In genomic region chr17:50709053-50709452, GRCh38 we compare ENCODE assay signal across 10 cellular contexts. TPM values are rescaled to one million over a fixed set of nuclear protein-coding genes. Genes with fewer than 3 reads are reported as not detected.
A peak's percentile ranks its signal among the peaks of the same experiment; 100 is the strongest.
DNase-seq lines count a peak whose midpoint lies in the region; ATAC-seq, FAIRE-seq and TF ChIP-seq lines count a peak whose summit lies in the region.
"Not testable (repeated sequence)": the region's sequence is repeated elsewhere in the genome, so short reads cannot be mapped to it uniquely, and the experiment has no call there.
"Had no signal": no experiment of that assay in that cellular context is flagged by ENCODE, and none has a peak within 500 bp of the region (broad histone marks: within the 10 kb centered on the region; RNA-seq: fewer than 3 reads in every experiment).

No MANE protein-coding gene starts in this region.

- not testable (repeated sequence) for H3K23ac ChIP-seq in mesenchymal stem cell (ENCODE audit: low read length in 2 of 2)

- not testable (repeated sequence) for TF ChIP-seq CTCF in WTC11 (IDR thresholded peaks at IDR 0.05); astrocyte (IDR thresholded peaks at IDR 0.05; ENCODE audit: insufficient read depth, low read depth, low read length); esophagus muscularis mucosa (IDR thresholded peaks at IDR 0.05); progenitor cell of endocrine pancreas (IDR thresholded peaks at IDR 0.05; ENCODE audit: unreplicated experiment); thyroid gland (IDR thresholded peaks at IDR 0.05)

- FAIRE-seq in astrocyte (lab: Jason Lieb, UNC): not testable (repeated sequence)

- H3K27ac Mint-ChIP-seq in CD4-positive, alpha-beta memory T cell: peak overlapping the region; percentile 95 to 98 (median 96)
- H3K27ac Mint-ChIP-seq in WTC11 (peak overlapping the region; percentile 20; the same call in 1 of the 2 replicates), astrocyte (ENCODE audit: unreplicated experiment) (peak overlapping the region; percentile 96), progenitor cell of endocrine pancreas (peak overlapping the region; percentile 93)

- intact Hi-C loops in CD4-positive, alpha-beta memory T cell (cut with micrococcal nuclease): loop anchor here (5.0 kb wide), 2 partner anchors 167 to 232 kb away; partner anchors contain the start of gene RSAD1
- intact Hi-C loops in esophagus muscularis mucosa (cut with DNase I): not testable (repeated sequence)
- intact Hi-C loops in thyroid gland (cut with DNase I): loop anchor here (5.0 kb wide), 1 partner anchor 162 kb away; the partner anchor contains the start of gene SPATA20

- not testable (repeated sequence) for H3K27me3 Mint-ChIP-seq in CD4-positive, alpha-beta memory T cell; WTC11 (ENCODE audit: low read depth); astrocyte (ENCODE audit: low read depth, unreplicated experiment); progenitor cell of endocrine pancreas

- peak overlapping the region; percentile 91 for H3K4me2 ChIP-seq in astrocyte (ENCODE audit: low read length)
- H3K4me2 ChIP-seq in mesenchymal stem cell (ENCODE audit: low read length, poor library complexity, severe bottlenecking): peak overlapping the region; percentile 69

- peaks cover 22 to 42% (median 31%) of the 10 kb centered on the region in 4 donors for H3K4me1 Mint-ChIP-seq in CD4-positive, alpha-beta memory T cell
- H3K4me1 Mint-ChIP-seq in WTC11 (peaks cover 29% of the 10 kb centered on the region), astrocyte (ENCODE audit: low read depth, unreplicated experiment) (peaks cover 17% of the 10 kb centered on the region), progenitor cell of endocrine pancreas (ENCODE audit: low read depth) (peaks cover 16% of the 10 kb centered on the region)

- H2BK12ac ChIP-seq in mesenchymal stem cell (ENCODE audit: low read length in 2 of 2): not testable (repeated sequence)

- not testable (repeated sequence) for H3K36me3 ChIP-seq in CD4-positive, alpha-beta memory T cell (ENCODE audit: insufficient read depth, low read length); astrocyte (ENCODE audit: insufficient read depth, low read length); esophagus muscularis mucosa; mesenchymal stem cell (ENCODE audit: control insufficient read depth in 1 of 2, insufficient read depth in 2 of 2, low read depth in 1 of 2, low read length in 2 of 2); thyroid gland
- H3K36me3 ChIP-seq in KOPT-K1 (ENCODE audit: insufficient read depth, low read length): peaks cover 13% of the 10 kb centered on the region

- not testable (repeated sequence) for TF ChIP-seq POLR2A in esophagus muscularis mucosa (IDR thresholded peaks at IDR 0.05; ENCODE audit: low read depth); thyroid gland (IDR thresholded peaks at IDR 0.05)

- not testable (repeated sequence) for H3K36me3 Mint-ChIP-seq in CD4-positive, alpha-beta memory T cell; WTC11; astrocyte (ENCODE audit: low read depth, unreplicated experiment); progenitor cell of endocrine pancreas (ENCODE audit: insufficient read depth)

- not testable (repeated sequence) for H2BK120ac ChIP-seq in mesenchymal stem cell (ENCODE audit: low read depth, low read length)

- DNase-seq in CD4-positive, alpha-beta memory T cell; WTC11 (ENCODE audit: low spot score); astrocyte (ENCODE audit: low read depth); esophagus muscularis mucosa (ENCODE audit: extremely low spot score); mesenchymal stem cell; progenitor cell of endocrine pancreas (ENCODE audit: low spot score, unreplicated experiment); thyroid gland: not testable (repeated sequence)

- H3K4me1 ChIP-seq in CD4-positive, alpha-beta memory T cell (ENCODE audit: insufficient read depth, low read length): peaks cover 39% of the 10 kb centered on the region
- H3K4me1 ChIP-seq in astrocyte (ENCODE audit: insufficient read depth, low read length): peaks cover 13% of the 10 kb centered on the region
- peaks cover 25 to 54% (median 43%) of the 10 kb centered on the region in 4 donors for H3K4me1 ChIP-seq in esophagus muscularis mucosa
- peaks cover 11% of the 10 kb centered on the region for H3K4me1 ChIP-seq in mesenchymal stem cell (ENCODE audit: control insufficient read depth, insufficient read depth, low read depth, low read length)
- H3K4me1 ChIP-seq in thyroid gland: peaks cover 20 to 28% of the 10 kb centered on the region in 2 donors

- H4K91ac ChIP-seq in mesenchymal stem cell (ENCODE audit: low read length): not testable (repeated sequence)

- not testable (repeated sequence) for ATAC-seq in WTC11

- H3K79me1 ChIP-seq in mesenchymal stem cell (replicated peaks; ENCODE audit: low read length, poor library complexity, severe bottlenecking): not testable (repeated sequence)

- not testable (repeated sequence) for H3K14ac ChIP-seq in mesenchymal stem cell (ENCODE audit: low read length in 2 of 2)

- peak overlapping the region in 1 of 2 donors; percentile 81 for H3K4me3 ChIP-seq in CD4-positive, alpha-beta memory T cell (ENCODE audit: low read length in 2 of 2)
- H3K4me3 ChIP-seq in astrocyte (ENCODE audit: insufficient read depth, low read depth, low read length) (peak overlapping the region; percentile 66), esophagus muscularis mucosa (peak overlapping the region in 3 of 4 donors; percentile 77 to 84 (median 82)), mesenchymal stem cell (ENCODE audit: insufficient read depth in 1 of 2, low read depth in 1 of 2, low read length in 2 of 2) (peak overlapping the region in 1 of 2 experiments; percentile 90)
- H3K4me3 ChIP-seq in thyroid gland (replicated peaks in 1 of 3): not testable (repeated sequence)

- H3K9me3 ChIP-seq in CD4-positive, alpha-beta memory T cell (ENCODE audit: control insufficient read depth in 1 of 2, low read length in 2 of 2); KOPT-K1 (ENCODE audit: insufficient read depth, low read length, poor library complexity, severe bottlenecking); astrocyte (ENCODE audit: insufficient read depth, low read depth, low read length); esophagus muscularis mucosa; mesenchymal stem cell (ENCODE audit: control insufficient read depth, low read length); thyroid gland: not testable (repeated sequence)

- CTCF ChIA-PET in CD4-positive, alpha-beta memory T cell (lab: Charles Lee; ENCODE audit: partially characterized antibody): interaction anchor here (1.1 to 1.7 kb wide), 3 partner anchors 9 to 25 kb away, joined by 3 to 6 read pairs (median 5); no protein-coding TSS in a partner anchor
- CTCF ChIA-PET in WTC11 (lab: Charles Lee): not testable (repeated sequence)

- peak overlapping the region; percentile 92 for H3K27ac ChIP-seq in CD4-positive, alpha-beta memory T cell (ENCODE audit: low read depth, low read length)
- H3K27ac ChIP-seq in KOPT-K1 (ENCODE audit: low read depth, low read length, poor library complexity, severe bottlenecking): peak overlapping the region; percentile 72
- H3K27ac ChIP-seq in astrocyte (ENCODE audit: low read depth, low read length): peak overlapping the region; percentile 89
- peak overlapping the region; percentile 88 to 96 (median 93) for H3K27ac ChIP-seq in esophagus muscularis mucosa (replicated peaks in 1 of 4)
- peak overlapping the region; percentile 84 for H3K27ac ChIP-seq in mesenchymal stem cell (ENCODE audit: low read length, poor library complexity, severe bottlenecking)
- H3K27ac ChIP-seq in thyroid gland: peak overlapping the region; percentile 96 to 98 (median 98)

- not testable (repeated sequence) for H4K20me1 ChIP-seq in astrocyte (ENCODE audit: insufficient read depth, low read length)

- H2BK15ac ChIP-seq in mesenchymal stem cell (ENCODE audit: low read depth, poor library complexity, severe bottlenecking): not testable (repeated sequence)

- H3K9me3 Mint-ChIP-seq in CD4-positive, alpha-beta memory T cell; WTC11; astrocyte (ENCODE audit: unreplicated experiment); progenitor cell of endocrine pancreas (ENCODE audit: low read depth): not testable (repeated sequence)

- TF ChIP-seq EP300 in esophagus muscularis mucosa (IDR thresholded peaks at IDR 0.05): not testable (repeated sequence)

- H3K79me2 ChIP-seq in astrocyte (ENCODE audit: insufficient read depth, low read length): peaks cover 43% of the 10 kb centered on the region

- not testable (repeated sequence) for H2BK5ac ChIP-seq in mesenchymal stem cell (ENCODE audit: low read depth, low read length, poor library complexity, severe bottlenecking)

- H3K4ac ChIP-seq in mesenchymal stem cell (ENCODE audit: low read depth in 1 of 2, low read length in 2 of 2): not testable (repeated sequence)

- peak overlapping the region; percentile 5 for H4K8ac ChIP-seq in mesenchymal stem cell (ENCODE audit: low read length)

- H2AK5ac ChIP-seq in mesenchymal stem cell (ENCODE audit: low read length, severe bottlenecking): not testable (repeated sequence)

- H3K27me3 ChIP-seq in CD4-positive, alpha-beta memory T cell (ENCODE audit: insufficient read depth, low read length); astrocyte (ENCODE audit: insufficient read depth, low read length); esophagus muscularis mucosa; mesenchymal stem cell (ENCODE audit: control insufficient read depth in 1 of 2, insufficient read depth in 1 of 2, low read length in 2 of 2); thyroid gland: not testable (repeated sequence)

- H3K4me3 Mint-ChIP-seq in CD4-positive, alpha-beta memory T cell: peak overlapping the region in 7 of 8 donors; percentile 15 to 93 (median 89)
- H3K4me3 Mint-ChIP-seq in WTC11 (peak overlapping the region; percentile 91), astrocyte (ENCODE audit: unreplicated experiment) (peak overlapping the region; percentile 87), progenitor cell of endocrine pancreas (ENCODE audit: low read depth) (peak overlapping the region; percentile 89)

- H3K9ac ChIP-seq in astrocyte (ENCODE audit: low read length): peak overlapping the region; percentile 89
- peak overlapping the region; percentile 96 for H3K9ac ChIP-seq in mesenchymal stem cell (ENCODE audit: low read length)

- H2AFZ ChIP-seq in astrocyte (ENCODE audit: low read depth, low read length): peak overlapping the region; percentile 55
- H2AFZ ChIP-seq in mesenchymal stem cell (ENCODE audit: low read depth, low read length): not testable (repeated sequence)

- POLR2A ChIA-PET in CD4-positive, alpha-beta memory T cell (lab: Charles Lee; ENCODE audit: partially characterized antibody): interaction anchor here (0.6 to 6.2 kb wide), 9 partner anchors 10 to 559 kb away, joined by 3 to 116 read pairs (median 3); partner anchors contain the start of gene LUC7L3
- POLR2A ChIA-PET in WTC11 (lab: Charles Lee): interaction anchor here (1.2 kb wide), 1 partner anchor 158 kb away, joined by 3 read pairs; no protein-coding TSS in a partner anchor

- 90% methylated on average over 2 of the region's 4 CpGs for WGBS in esophagus muscularis mucosa
- 99% methylated on average over 4 of the region's 4 CpGs for whole genome bisulfite sequencing in mesenchymal stem cell
- 84 to 90% methylated on average over 4 of the region's 4 CpGs for WGBS in thyroid gland, 2 donors

- not testable (repeated sequence) for H3K18ac ChIP-seq in mesenchymal stem cell (ENCODE audit: low read depth in 1 of 2, low read length in 2 of 2)

RNA-seq across cellular contexts. Expression of gene ANKRD40, which starts 1.3 kb away (rescaled TPM):
- total RNA-seq in CD4-positive, alpha-beta memory T cell: 10 to 100 TPM; 34.2 to 39.3 TPM
- 1 to 10 TPM; 2.1 to 8.1 TPM for polyA plus RNA-seq in CD4-positive, alpha-beta memory T cell
- total RNA-seq in WTC11 (2021) (43.3 to 45.3 TPM (median 45.3 TPM) in 3 replicates), astrocyte (37.0 and 38.3 TPM in 2 replicates), esophagus muscularis mucosa (10 to 100 TPM; 73.1 to 96.2 (median 87.4) TPM), progenitor cell of endocrine pancreas (39.0 and 39.2 TPM in 2 replicates), thyroid gland (10 to 100 TPM; 29.4 to 40.2 (median 35.1) TPM)
- 25.9 TPM for polyA plus RNA-seq in mesenchymal stem cell (2013, experiment 1 of 2)
- 26.3 TPM for polyA plus RNA-seq in mesenchymal stem cell (2013, experiment 2 of 2)

RNA-seq across cellular contexts. Expression of gene LUC7L3, which starts 10.3 kb away (rescaled TPM):
- total RNA-seq in CD4-positive, alpha-beta memory T cell: 100 to 1,000 TPM; 254 to 291 TPM
- 10 to 100 TPM; 21.9 to 79.6 TPM for polyA plus RNA-seq in CD4-positive, alpha-beta memory T cell
- total RNA-seq in WTC11 (2021) (182 to 190 TPM (median 186 TPM) in 3 replicates), astrocyte (85.1 and 93.0 TPM in 2 replicates), esophagus muscularis mucosa (10 to 100 TPM; 28.8 to 65.6 (median 38.9) TPM), progenitor cell of endocrine pancreas (168 and 184 TPM in 2 replicates), thyroid gland (100 to 1,000 TPM in 2 of 4 donors, 10 to 100 TPM in 2; 75.2 to 199 (median 140) TPM)
- 99.9 TPM for polyA plus RNA-seq in mesenchymal stem cell (2013, experiment 1 of 2)
- polyA plus RNA-seq in mesenchymal stem cell (2013, experiment 2 of 2): 97.1 TPM

RNA-seq across cellular contexts. Expression of gene ANKRD40CL, which starts 58.3 kb away (rescaled TPM):
- total RNA-seq in CD4-positive, alpha-beta memory T cell: not detected
- not detected for polyA plus RNA-seq in CD4-positive, alpha-beta memory T cell
- total RNA-seq in WTC11 (2021) (not detected in 3 replicates), astrocyte (not detected in 2 replicates), esophagus muscularis mucosa (under 1 TPM in 1 of 4 donors, not detected in 3; 0.11 TPM), progenitor cell of endocrine pancreas (not detected in 2 replicates), thyroid gland (not detected)
- not detected for polyA plus RNA-seq in mesenchymal stem cell (2013, experiment 1 of 2)
- polyA plus RNA-seq in mesenchymal stem cell (2013, experiment 2 of 2): not detected
- total RNA-seq: pulmonary artery endothelial cell had no signal
- polyA plus RNA-seq: BJ had no signal

Comparison
In these comparisons a context has a peak if more than half of its experiments do, and no peak if none do; other contexts are left out.
1. H3K27ac Mint-ChIP-seq: peak in every context shown above with its lines; median percentile 96 in CD4-positive, alpha-beta memory T cell; 96 in astrocyte; 93 in progenitor cell of endocrine pancreas; 20 in WTC11.